Comparison of ENCODE assay signal across 16 cellular contexts in the genomic region with DNA sequence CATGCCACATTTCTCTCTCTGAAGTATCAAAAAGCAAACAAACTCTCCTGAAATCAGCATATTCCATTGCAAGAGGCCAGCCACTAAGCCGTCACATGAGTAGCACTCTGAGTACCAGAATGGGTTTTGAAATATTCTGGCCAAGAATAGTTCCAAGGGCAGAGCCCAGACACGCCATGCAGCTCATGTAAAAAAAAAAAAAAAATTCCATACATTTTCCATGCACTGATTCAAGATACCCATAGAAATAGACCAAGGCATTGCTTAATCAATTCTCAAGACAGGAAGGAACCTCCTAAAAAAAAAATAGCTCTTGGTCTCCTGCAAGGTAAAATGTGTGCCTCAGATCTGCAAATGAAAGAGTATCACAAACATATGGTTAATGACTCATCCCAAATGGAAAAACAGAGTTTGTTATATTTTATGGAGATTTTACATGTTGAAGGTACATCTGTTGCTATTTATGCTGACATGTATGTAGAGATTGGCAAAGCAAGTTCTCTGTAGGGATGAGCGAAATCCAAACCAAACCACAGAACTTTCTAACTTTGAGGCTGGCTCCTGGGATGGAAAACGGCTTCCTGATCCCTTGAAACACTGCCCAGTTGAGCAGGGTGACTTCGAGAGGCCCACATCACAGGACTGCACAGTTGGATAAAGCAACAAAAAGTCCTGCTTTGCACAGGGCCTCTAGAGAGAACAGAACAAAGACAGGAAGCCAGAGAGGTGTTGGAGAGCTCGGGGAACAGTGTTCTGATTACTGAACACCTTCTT.
DNase-seq lines count a peak whose midpoint lies in the region; ATAC-seq and TF ChIP-seq lines count a peak whose summit lies in the region.
"Had no signal": no experiment of that assay in that cellular context is flagged by ENCODE, and none has a peak within 500 bp of the region (broad histone marks: within the 10 kb centered on the region; RNA-seq: fewer than 3 reads in every experiment).

No MANE protein-coding gene starts in this region.

- CTCF ChIA-PET in mammary epithelial cell (lab: Charles Lee; ENCODE audit: low non-redundant PET): no interaction called here

- no peaks in the 10 kb centered on the region for H3K9me3 ChIP-seq in mammary epithelial cell (replicated peaks; ENCODE audit: insufficient read depth, low read length)
- peaks cover 0 to 3% of the 10 kb centered on the region in 2 donors for H3K9me3 ChIP-seq in breast epithelium
- no peaks in the 10 kb centered on the region for H3K9me3 ChIP-seq in thyroid gland
- H3K9me3 ChIP-seq: transverse colon had no signal

- ATAC-seq in left ventricle myocardium superior (peak; percentile 32), GM21515 (IDR thresholded peaks at IDR 0.05; ENCODE audit: unreplicated experiment) (no peak)
- ATAC-seq: activated T-cell treated with anti-CD3 and anti-CD28 coated beads, Interleukin-2, amount 50 U/mL, for 72 hours had no signal

- dilution Hi-C loops in mammary epithelial cell (cut with HindIII; ENCODE audit: low sequenced_read_pairs): no loop called here

- peak overlapping the region; percentile 6 for H3K27ac ChIP-seq in mammary epithelial cell (ENCODE audit: insufficient read depth, low read depth, low read length)
- no peak overlapping the region for H3K27ac ChIP-seq in breast epithelium
- H3K27ac ChIP-seq in thyroid gland: no peak overlapping the region
- H3K27ac ChIP-seq: transverse colon had no signal

- H3K36me3 ChIP-seq in mammary epithelial cell (ENCODE audit: insufficient read depth, low read length) (no peaks in the 10 kb centered on the region), breast epithelium (no peaks in the 10 kb centered on the region), thyroid gland (no peaks in the 10 kb centered on the region)
- H3K36me3 ChIP-seq: transverse colon had no signal

- peak overlapping the region; percentile 58 for H2AFZ ChIP-seq in mammary epithelial cell (ENCODE audit: low read depth, low read length)

- TF ChIP-seq CTCF in mammary epithelial cell (conservative IDR thresholded peaks at IDR 0.05 in 1 of 2, IDR thresholded peaks at IDR 0.05 in 1 of 2; ENCODE audit: extremely low read depth in 1 of 2, insufficient read depth in 1 of 2, low read depth in 1 of 2, low read length in 2 of 2) (no peak), breast epithelium (IDR thresholded peaks at IDR 0.05) (no peak), astrocyte of the spinal cord (IDR thresholded peaks at IDR 0.05; ENCODE audit: low read depth, low read length) (no peak), thyroid gland (IDR thresholded peaks at IDR 0.05) (no peak)

- H3K27me3 ChIP-seq in mammary epithelial cell (ENCODE audit: insufficient read depth, low read length) (no peaks in the 10 kb centered on the region), breast epithelium (no peaks in the 10 kb centered on the region), thyroid gland (no peaks in the 10 kb centered on the region)
- H3K27me3 ChIP-seq: transverse colon had no signal

- no peak overlapping the region for H3K9ac ChIP-seq in mammary epithelial cell (ENCODE audit: insufficient read depth, low read length)

- H3K4me3 ChIP-seq in mammary epithelial cell (replicated peaks in 1 of 3; ENCODE audit: insufficient read depth in 1 of 3, low read depth in 2 of 3, low read length in 3 of 3) (no peak overlapping the region), breast epithelium (no peak overlapping the region), astrocyte of the spinal cord (ENCODE audit: low read depth, low read length) (no peak overlapping the region), thyroid gland (replicated peaks in 1 of 3) (no peak overlapping the region)
- H3K4me3 ChIP-seq: transverse colon had no signal

- no peaks in the 10 kb centered on the region for H3K79me2 ChIP-seq in mammary epithelial cell (ENCODE audit: insufficient read depth, low read length)

- BruUV-seq in mammary epithelial cell (replicated peaks; lab: Mats Ljungman, UMichigan): no TSS peak

- intact Hi-C loops in mammary epithelial cell (cut with micrococcal nuclease) (no loop called here), breast epithelium (cut with DNase I; ENCODE audit: low total_unique reads) (loop anchor here (5.0 kb wide), 1 partner anchor 412 kb away; no protein-coding TSS in a partner anchor), left ventricle myocardium superior (cut with micrococcal nuclease) (no loop called here), thyroid gland (cut with DNase I) (loop anchor here (10.0 kb wide), 1 partner anchor 59 kb away; no protein-coding TSS in a partner anchor)

- DNase-seq in mammary epithelial cell (peak; percentile 25), breast epithelium (ENCODE audit: low spot score in 2 of 2) (no peak), astrocyte of the spinal cord (ENCODE audit: low read depth, low spot score) (peak; percentile 6), left ventricle myocardium superior (no peak), thyroid gland (peak; percentile 39 to 55), NCI-H128 (lab: John Stamatoyannopoulos, UW; ENCODE audit: unreplicated experiment) (no peak), RPMI8226 (no peak)
- DNase-seq: ACHN; activated T-cell treated with anti-CD3 and anti-CD28 coated beads, Interleukin-2, amount 50 U/mL, for 72 hours; amygdala; NCI-H526 treated with DMSO at 0.1 percent for 48 hours; posterior cingulate gyrus; stimulated activated CD8-positive, alpha-beta memory T cell treated with anti-CD3 and anti-CD28 coated beads, Interleukin-4, amount 100 ng/mL, for 48 hours; T1000; transverse colon had no signal

- TF ChIP-seq POLR2A in breast epithelium (IDR thresholded peaks at IDR 0.05) (no peak), thyroid gland (IDR thresholded peaks at IDR 0.05) (no peak)

- in situ Hi-C loops in mammary epithelial cell (cut with MboI; ENCODE audit: low sequenced_read_pairs in 2 of 2): no loop called here
- in situ Hi-C loops in astrocyte of the spinal cord (cut with HindIII; ENCODE audit: low sequenced_read_pairs): no loop called here

- H4K20me1 ChIP-seq in mammary epithelial cell (ENCODE audit: insufficient read depth, low read length): no peaks in the 10 kb centered on the region

- no peak overlapping the region for H3K4me2 ChIP-seq in mammary epithelial cell (ENCODE audit: insufficient read depth, low read depth, low read length)

- H3K4me1 ChIP-seq in mammary epithelial cell (ENCODE audit: insufficient read depth, low read length) (peaks cover 4% of the 10 kb centered on the region), breast epithelium (no peaks in the 10 kb centered on the region), thyroid gland (peaks cover 0 to 10% of the 10 kb centered on the region in 2 donors)
- H3K4me1 ChIP-seq: transverse colon had no signal

- whole genome bisulfite sequencing in mammary epithelial cell (ENCODE audit: low coverage, missing lambda C conversion rate): 48% methylated on average over 6 of the region's 6 CpGs
- WGBS in thyroid gland, 2 donors: 32 to 34% methylated on average over 6 of the region's 6 CpGs

Comparison
In these comparisons a context has a peak if more than half of its experiments do, and no peak if none do; other contexts are left out.
1. DNase-seq: peak in mammary epithelial cell (single experiment), astrocyte of the spinal cord (single experiment) and thyroid gland (2 of 2); none in breast epithelium (0 of 2), left ventricle myocardium superior (single experiment), NCI-H128 (single experiment) and RPMI8226 (single experiment).
2. intact Hi-C loops: an anchor here in breast epithelium (5.0 kb wide) and thyroid gland (10.0 kb wide); none called in mammary epithelial cell and left ventricle myocardium superior.